In genomic region chr1:211613108-211613947, GRCh38 we compare ENCODE assay signal across 8 cellular contexts. TPM values are rescaled to one million over a fixed set of nuclear protein-coding genes. Genes with fewer than 3 reads are reported as not detected.
DNase-seq lines count a peak whose midpoint lies in the region; ATAC-seq, FAIRE-seq and TF ChIP-seq lines count a peak whose summit lies in the region.

No MANE protein-coding gene starts in this region.

- H3K27ac Mint-ChIP-seq in immature natural killer cell, result peak overlapping the region in 1 of 6 donors; percentile 22

- H3K27me3 ChIP-seq in RWPE2 (ENCODE audit: insufficient read depth, poor library complexity, severe bottlenecking) (no peaks in the 10 kb centered on the region), ovary (no peaks in the 10 kb centered on the region)

- intact Hi-C loops in ovary (cut with DNase I), result no loop called here

- H3K27me3 Mint-ChIP-seq in immature natural killer cell (ENCODE audit: low read depth in 3 of 3), result peaks cover 0 to 6% (median 0%) of the 10 kb centered on the region in 3 donors

- H3K4me1 Mint-ChIP-seq in immature natural killer cell, result peaks cover 0 to 5% of the 10 kb centered on the region in 2 donors

- TF ChIP-seq POLR2A in ovary (IDR thresholded peaks at IDR 0.05), result no peak

- 60 to 77% (median 65%) methylated on average over 8 of the region's 8 CpGs for WGBS in ovary, 3 donors

- H3K4me1 ChIP-seq in RWPE2 (ENCODE audit: insufficient read depth, poor library complexity, severe bottlenecking) (no peaks in the 10 kb centered on the region), ovary (ENCODE audit: insufficient read depth) (peaks cover 7% of the 10 kb centered on the region)

- H3K36me3 ChIP-seq in RWPE2 (ENCODE audit: low read depth) (no peaks in the 10 kb centered on the region), ovary (no peaks in the 10 kb centered on the region)

- no peak overlapping the region for H3K27ac ChIP-seq in RWPE2 (ENCODE audit: poor library complexity, severe bottlenecking)
- no peak overlapping the region for H3K27ac ChIP-seq in ovary

- no peaks in the 10 kb centered on the region for H3K9me3 ChIP-seq in RWPE2 (ENCODE audit: severe bottlenecking)
- H3K9me3 ChIP-seq in ovary, result no peaks in the 10 kb centered on the region

- H3K4me3 ChIP-seq in RWPE2 (ENCODE audit: severe bottlenecking), result no peak overlapping the region
- H3K4me3 ChIP-seq in ovary, result no peak overlapping the region

- TF ChIP-seq CTCF in RWPE2 (IDR thresholded peaks at IDR 0.05; ENCODE audit: poor library complexity, severe bottlenecking) (no peak), ovary (IDR thresholded peaks at IDR 0.05) (no peak)

- no peaks in the 10 kb centered on the region for H3K9me3 Mint-ChIP-seq in immature natural killer cell

- H3K4me3 Mint-ChIP-seq in immature natural killer cell, result no peak overlapping the region

- no peak for FAIRE-seq in GM19239 (lab: Jason Lieb, UNC)

- TF ChIP-seq EP300 in ovary (IDR thresholded peaks at IDR 0.05), result no peak

- no peaks in the 10 kb centered on the region for H3K36me3 Mint-ChIP-seq in immature natural killer cell

- ATAC-seq in RWPE2 (ENCODE audit: low read depth) (peak; percentile 73), HG02885 (IDR thresholded peaks at IDR 0.05; ENCODE audit: poor library complexity, unreplicated experiment) (no peak), HG03025 (IDR thresholded peaks at IDR 0.05; ENCODE audit: low FRiP score, unreplicated experiment) (no peak)

- DNase-seq in GM04503 (ENCODE audit: low read depth) (peak; percentile 96), RWPE2 (ENCODE audit: low spot score) (no peak), fibroblast of peridontal ligament (ENCODE audit: extremely low read depth) (peak; percentile 95), ovary (peak in 3 of 5 donors; percentile 45 to 60 (median 55)), GM19239 (ENCODE audit: insufficient read length, low spot score) (no peak), immature natural killer cell (no peak)

RNA-seq across cellular contexts. Expression of gene SLC30A1, which starts 34.4 kb away (rescaled TPM):
- 10 to 100 TPM; 11.9 to 23.4 (median 18.9) TPM for total RNA-seq in ovary
- polyA plus RNA-seq in ovary (10 to 100 TPM in 1 of 2 donors, 1 to 10 TPM in 1; 7.4 to 21.1 TPM), immature natural killer cell (1 to 10 TPM in 2 of 3 donors, under 1 TPM in 1; 0.67 to 3.6 (median 2.2) TPM)

Comparison
In these comparisons a context has a peak if more than half of its experiments do, and no peak if none do; other contexts are left out.
1. DNase-seq: peak in GM04503 (single experiment), fibroblast of peridontal ligament (single experiment) and ovary (3 of 5); none in RWPE2 (single experiment), GM19239 (single experiment) and immature natural killer cell (0 of 3).